17 cellular contexts compared by ENCODE assay signal in the genomic region with DNA sequence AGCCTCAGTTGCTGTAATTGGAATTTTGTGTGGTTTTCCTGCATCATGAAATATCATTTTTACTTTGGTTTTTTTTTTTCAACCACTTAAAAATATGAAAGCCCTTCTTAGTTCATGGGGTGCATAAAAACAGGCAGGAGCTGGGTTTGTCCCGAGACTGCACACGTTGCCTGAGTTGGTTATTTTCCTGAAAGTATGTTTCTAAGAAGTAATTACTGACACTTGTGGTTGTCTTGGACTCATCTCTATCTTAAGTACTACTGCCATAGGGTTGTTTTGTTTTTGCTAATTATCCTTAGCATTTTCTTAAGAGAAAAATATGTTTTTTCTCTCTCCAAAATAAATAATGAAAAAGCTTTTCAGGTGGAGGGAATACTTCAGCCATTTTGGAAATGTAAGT. TPM values are rescaled to one million over a fixed set of nuclear protein-coding genes. Genes with fewer than 3 reads are reported as not detected.
DNase-seq lines count a peak whose midpoint lies in the region; ATAC-seq and TF ChIP-seq lines count a peak whose summit lies in the region.
"Had no signal": no experiment of that assay in that cellular context is flagged by ENCODE, and none has a peak within 500 bp of the region (broad histone marks: within the 10 kb centered on the region; RNA-seq: fewer than 3 reads in every experiment).

No MANE protein-coding gene starts in this region.

- intact Hi-C loops in activated CD4-positive, alpha-beta T cell treated with anti-CD3 and anti-CD28 coated beads, Interleukin-2, amount 10 ng/mL, durations not matched to agents 24 days and 14 days (cut with micrococcal nuclease): loop anchor here (2.0 kb wide), 1 partner anchor 40 kb away; a partner anchor contains a TSS
- intact Hi-C loops in natural killer cell (cut with micrococcal nuclease): no loop called here
- intact Hi-C loops in activated T-helper 2 cell treated with anti-CD3 and anti-CD28 coated beads, Interferon-gamma antibody, Interleukin-2, Interleukin-4, amounts not matched to agents 10 μg/mL and 5 μg/mL and 100 μg/mL, durations not matched to agents 14 hours and 24 hours and 36 hours (cut with micrococcal nuclease): no loop called here

- H3K27me3 Mint-ChIP-seq in activated CD4-positive, alpha-beta T cell treated with anti-CD3 and anti-CD28 coated beads, Interleukin-2, amount 10 ng/mL, durations not matched to agents 24 days and 14 days: no peaks in the 10 kb centered on the region
- no peaks in the 10 kb centered on the region for H3K27me3 Mint-ChIP-seq in natural killer cell treated with Interleukin-12 subunit alpha and Interleukin-12 subunit beta and Interleukin-15 and Interleukin-18, amount 100 ng/mL, for 72 hours
- H3K27me3 Mint-ChIP-seq in natural killer cell (ENCODE audit: low read depth in 2 of 2): no peaks in the 10 kb centered on the region
- H3K27me3 Mint-ChIP-seq in activated T-helper 2 cell treated with anti-CD3 and anti-CD28 coated beads, Interferon-gamma antibody, Interleukin-2, Interleukin-4, amounts not matched to agents 10 μg/mL and 5 μg/mL and 100 μg/mL, durations not matched to agents 14 hours and 24 hours and 36 hours (ENCODE audit: low read depth): no peaks in the 10 kb centered on the region
- H3K27me3 Mint-ChIP-seq in type B pancreatic cell: no peaks in the 10 kb centered on the region

- peak overlapping the region; percentile 48 for H3K4me3 Mint-ChIP-seq in activated CD4-positive, alpha-beta T cell treated with anti-CD3 and anti-CD28 coated beads, Interleukin-2, amount 10 ng/mL, durations not matched to agents 24 days and 14 days
- peak overlapping the region; percentile 31 for H3K4me3 Mint-ChIP-seq in natural killer cell treated with Interleukin-12 subunit alpha and Interleukin-12 subunit beta and Interleukin-15 and Interleukin-18, amount 100 ng/mL, for 72 hours
- H3K4me3 Mint-ChIP-seq in natural killer cell (no peak overlapping the region), type B pancreatic cell (no peak overlapping the region)
- H3K4me3 Mint-ChIP-seq in activated T-helper 2 cell treated with anti-CD3 and anti-CD28 coated beads, Interferon-gamma antibody, Interleukin-2, Interleukin-4, amounts not matched to agents 10 μg/mL and 5 μg/mL and 100 μg/mL, durations not matched to agents 14 hours and 24 hours and 36 hours (ENCODE audit: low read depth): no peak overlapping the region

- TF ChIP-seq CTCF in natural killer cell (IDR thresholded peaks at IDR 0.05): no peak
- TF ChIP-seq CTCF in type B pancreatic cell (conservative IDR thresholded peaks at IDR 0.05): no peak

- no peak for DNase-seq in activated CD4-positive, alpha-beta T cell treated with anti-CD3 and anti-CD28 coated beads, Interleukin-2, amount 10 ng/mL, durations not matched to agents 24 days and 14 days
- DNase-seq in activated CD4-positive, alpha-beta T cell treated with anti-CD3 and anti-CD28 coated beads, Interleukin-2, amount 50 U/mL, for 4 hours: no peak
- no peak for DNase-seq in natural killer cell treated with Interleukin-12 subunit alpha and Interleukin-12 subunit beta and Interleukin-15 and Interleukin-18, amount 100 ng/mL, for 72 hours (ENCODE audit: low spot score)
- no peak for DNase-seq in natural killer cell
- no peak for DNase-seq in activated T-helper 2 cell treated with anti-CD3 and anti-CD28 coated beads, Interferon-gamma antibody, Interleukin-2, Interleukin-4, amounts not matched to agents 10 μg/mL and 5 μg/mL and 100 μg/mL, durations not matched to agents 14 hours and 24 hours and 36 hours (ENCODE audit: low spot score)
- no peak for DNase-seq in type B pancreatic cell (ENCODE audit: extremely low spot score, unreplicated experiment)
- no peak for DNase-seq in SHP77 treated with DMSO at 0.1 percent for 48 hours (lab: John Stamatoyannopoulos, UW)
- DNase-seq in NCI-H2081 treated with DMSO at 0.1 percent for 48 hours (lab: John Stamatoyannopoulos, UW): no peak
- DNase-seq: DMS153; EL; NCI-H146; NCI-H2107; NCI-H226; NCI-H526 treated with DMSO at 0.1 percent for 48 hours; NK-92 treated with Interleukin-12 subunit alpha and Interleukin-12 subunit beta, amount 100 ng/mL, for 24 hours had no signal

- peak overlapping the region; percentile 54 for H3K27ac Mint-ChIP-seq in activated CD4-positive, alpha-beta T cell treated with anti-CD3 and anti-CD28 coated beads, Interleukin-2, amount 10 ng/mL, durations not matched to agents 24 days and 14 days
- H3K27ac Mint-ChIP-seq in natural killer cell treated with Interleukin-12 subunit alpha and Interleukin-12 subunit beta and Interleukin-15 and Interleukin-18, amount 100 ng/mL, for 72 hours: peak overlapping the region in 1 of 2 donors; percentile 14
- H3K27ac Mint-ChIP-seq in natural killer cell (no peak overlapping the region), type B pancreatic cell (peak overlapping the region; percentile 48)
- H3K27ac Mint-ChIP-seq in activated T-helper 2 cell treated with anti-CD3 and anti-CD28 coated beads, Interferon-gamma antibody, Interleukin-2, Interleukin-4, amounts not matched to agents 10 μg/mL and 5 μg/mL and 100 μg/mL, durations not matched to agents 14 hours and 24 hours and 36 hours: peak overlapping the region; percentile 58

- peaks cover 51% of the 10 kb centered on the region for H3K36me3 Mint-ChIP-seq in activated CD4-positive, alpha-beta T cell treated with anti-CD3 and anti-CD28 coated beads, Interleukin-2, amount 10 ng/mL, durations not matched to agents 24 days and 14 days (ENCODE audit: low read depth)
- peaks cover 31% of the 10 kb centered on the region for H3K36me3 Mint-ChIP-seq in natural killer cell treated with Interleukin-12 subunit alpha and Interleukin-12 subunit beta and Interleukin-15 and Interleukin-18, amount 100 ng/mL, for 72 hours
- H3K36me3 Mint-ChIP-seq in natural killer cell: peaks cover 26% of the 10 kb centered on the region
- H3K36me3 Mint-ChIP-seq in activated T-helper 2 cell treated with anti-CD3 and anti-CD28 coated beads, Interferon-gamma antibody, Interleukin-2, Interleukin-4, amounts not matched to agents 10 μg/mL and 5 μg/mL and 100 μg/mL, durations not matched to agents 14 hours and 24 hours and 36 hours (ENCODE audit: low read depth): peaks cover 65% of the 10 kb centered on the region
- H3K36me3 Mint-ChIP-seq in type B pancreatic cell: peaks cover 63% of the 10 kb centered on the region

- peaks cover 33% of the 10 kb centered on the region for H3K4me1 Mint-ChIP-seq in activated CD4-positive, alpha-beta T cell treated with anti-CD3 and anti-CD28 coated beads, Interleukin-2, amount 10 ng/mL, durations not matched to agents 24 days and 14 days
- peaks cover 31 to 32% of the 10 kb centered on the region in 2 donors for H3K4me1 Mint-ChIP-seq in natural killer cell treated with Interleukin-12 subunit alpha and Interleukin-12 subunit beta and Interleukin-15 and Interleukin-18, amount 100 ng/mL, for 72 hours (ENCODE audit: low read depth in 2 of 2)
- H3K4me1 Mint-ChIP-seq in natural killer cell: peaks cover 36 to 48% of the 10 kb centered on the region in 2 donors
- peaks cover 28% of the 10 kb centered on the region for H3K4me1 Mint-ChIP-seq in activated T-helper 2 cell treated with anti-CD3 and anti-CD28 coated beads, Interferon-gamma antibody, Interleukin-2, Interleukin-4, amounts not matched to agents 10 μg/mL and 5 μg/mL and 100 μg/mL, durations not matched to agents 14 hours and 24 hours and 36 hours (ENCODE audit: low read depth)
- peaks cover 13% of the 10 kb centered on the region for H3K4me1 Mint-ChIP-seq in type B pancreatic cell (ENCODE audit: unreplicated experiment)

- H3K9me3 Mint-ChIP-seq in activated CD4-positive, alpha-beta T cell treated with anti-CD3 and anti-CD28 coated beads, Interleukin-2, amount 10 ng/mL, durations not matched to agents 24 days and 14 days: peaks cover 13% of the 10 kb centered on the region
- peaks cover 5% of the 10 kb centered on the region for H3K9me3 Mint-ChIP-seq in natural killer cell treated with Interleukin-12 subunit alpha and Interleukin-12 subunit beta and Interleukin-15 and Interleukin-18, amount 100 ng/mL, for 72 hours
- peaks cover 0 to 7% of the 10 kb centered on the region in 2 donors for H3K9me3 Mint-ChIP-seq in natural killer cell
- peaks cover 17% of the 10 kb centered on the region for H3K9me3 Mint-ChIP-seq in activated T-helper 2 cell treated with anti-CD3 and anti-CD28 coated beads, Interferon-gamma antibody, Interleukin-2, Interleukin-4, amounts not matched to agents 10 μg/mL and 5 μg/mL and 100 μg/mL, durations not matched to agents 14 hours and 24 hours and 36 hours
- H3K9me3 Mint-ChIP-seq in type B pancreatic cell: peaks cover 12% of the 10 kb centered on the region

- ATAC-seq in natural killer cell treated with Interleukin-12 subunit alpha and Interleukin-12 subunit beta and Interleukin-15 and Interleukin-18, amount 100 ng/mL, for 72 hours: peak in 1 of 2 donors; percentile 56
- ATAC-seq in natural killer cell: no peak
- ATAC-seq: HCT116, K562 had no signal

RNA-seq across cellular contexts. Expression of a gene that starts 40.1 kb away (rescaled TPM):
- total RNA-seq in activated CD4-positive, alpha-beta T cell treated with anti-CD3 and anti-CD28 coated beads, Interleukin-2, amount 10 ng/mL, durations not matched to agents 24 days and 14 days: 18.7 and 19.3 TPM in 2 replicates
- total RNA-seq in natural killer cell treated with Interleukin-12 subunit alpha and Interleukin-12 subunit beta and Interleukin-15 and Interleukin-18, amount 100 ng/mL, for 72 hours: 10 to 100 TPM; 19.9 to 28.0 TPM
- 10 to 100 TPM; 37.8 to 55.6 (median 39.9) TPM for total RNA-seq in natural killer cell
- 19.6 and 21.8 TPM in 2 replicates for total RNA-seq in activated T-helper 2 cell treated with anti-CD3 and anti-CD28 coated beads, Interferon-gamma antibody, Interleukin-2, Interleukin-4, amounts not matched to agents 10 μg/mL and 5 μg/mL and 100 μg/mL, durations not matched to agents 14 hours and 24 hours and 36 hours
- 37.7 and 40.5 TPM in 2 replicates for total RNA-seq in type B pancreatic cell (ENCODE audit: low replicate concordance)

RNA-seq across cellular contexts. Expression of a gene that starts 55.8 kb away (rescaled TPM):
- total RNA-seq in activated CD4-positive, alpha-beta T cell treated with anti-CD3 and anti-CD28 coated beads, Interleukin-2, amount 10 ng/mL, durations not matched to agents 24 days and 14 days: 0.17 TPM in 1 of 2 replicates, not detected in the other
- under 1 TPM; 0.12 to 0.61 TPM for total RNA-seq in natural killer cell treated with Interleukin-12 subunit alpha and Interleukin-12 subunit beta and Interleukin-15 and Interleukin-18, amount 100 ng/mL, for 72 hours
- total RNA-seq in natural killer cell (10 to 100 TPM in 1 of 3 donors, 1 to 10 TPM in 2; 4.3 to 16.9 (median 6.0) TPM), type B pancreatic cell (ENCODE audit: low replicate concordance) (4.2 and 11.7 TPM in 2 replicates)
- not detected in 2 replicates for total RNA-seq in activated T-helper 2 cell treated with anti-CD3 and anti-CD28 coated beads, Interferon-gamma antibody, Interleukin-2, Interleukin-4, amounts not matched to agents 10 μg/mL and 5 μg/mL and 100 μg/mL, durations not matched to agents 14 hours and 24 hours and 36 hours
- total RNA-seq: K562 had no signal

Comparison
In these comparisons a context has a peak if more than half of its experiments do, and no peak if none do; other contexts are left out.
1. H3K4me3 Mint-ChIP-seq: peak in activated CD4-positive, alpha-beta T cell treated with anti-CD3 and anti-CD28 coated beads, Interleukin-2, amount 10 ng/mL, durations not matched to agents 24 days and 14 days (single experiment) and natural killer cell treated with Interleukin-12 subunit alpha and Interleukin-12 subunit beta and Interleukin-15 and Interleukin-18, amount 100 ng/mL, for 72 hours (single experiment); none in natural killer cell (single experiment), activated T-helper 2 cell treated with anti-CD3 and anti-CD28 coated beads, Interferon-gamma antibody, Interleukin-2, Interleukin-4, amounts not matched to agents 10 μg/mL and 5 μg/mL and 100 μg/mL, durations not matched to agents 14 hours and 24 hours and 36 hours (single experiment) and type B pancreatic cell (single experiment).
2. H3K27ac Mint-ChIP-seq: peak in activated CD4-positive, alpha-beta T cell treated with anti-CD3 and anti-CD28 coated beads, Interleukin-2, amount 10 ng/mL, durations not matched to agents 24 days and 14 days (single experiment), activated T-helper 2 cell treated with anti-CD3 and anti-CD28 coated beads, Interferon-gamma antibody, Interleukin-2, Interleukin-4, amounts not matched to agents 10 μg/mL and 5 μg/mL and 100 μg/mL, durations not matched to agents 14 hours and 24 hours and 36 hours (single experiment) and type B pancreatic cell (single experiment); none in natural killer cell (0 of 2).